Comparison of ENCODE assay signal across 15 cellular contexts in genomic region chr20:11117808-11118528, GRCh38.
DNase-seq lines count a peak whose midpoint lies in the region; FAIRE-seq and TF ChIP-seq lines count a peak whose summit lies in the region.
"Had no signal": no experiment of that assay in that cellular context is flagged by ENCODE, and none has a peak within 500 bp of the region (broad histone marks: within the 10 kb centered on the region; RNA-seq: fewer than 3 reads in every experiment).

No MANE protein-coding gene starts in this region.

- TF ChIP-seq CTCF in bronchial epithelial cell (IDR thresholded peaks at IDR 0.05; ENCODE audit: insufficient read depth, low read length, severe bottlenecking): no peak

- DNase-seq in COLO668 (lab: John Stamatoyannopoulos, UW; ENCODE audit: unreplicated experiment): peak; percentile 15
- DNase-seq in MG63: peak; percentile 91
- DNase-seq in bronchial epithelial cell (ENCODE audit: low read depth): peak; percentile 100
- peak; percentile 50 to 92 for DNase-seq in lung microvascular endothelial cell (ENCODE audit: low read depth in 2 of 2)
- DNase-seq in HuH-7.5 (ENCODE audit: low spot score): no peak
- DNase-seq in OCI-M2 (lab: John Stamatoyannopoulos, UW; ENCODE audit: unreplicated experiment): no peak
- DNase-seq in NCI-H1930 (lab: John Stamatoyannopoulos, UW): no peak
- no peak for DNase-seq in central memory CD4-positive, alpha-beta T cell
- DNase-seq: activated effector memory CD4-positive, alpha-beta T cell treated with anti-CD3 and anti-CD28 coated beads, Interleukin-2, amount 50 U/mL, for 16 hours; left lung; NCI-H1092 treated with DMSO at 0.1 percent for 48 hours; NCI-H82 had no signal

- H3K9me3 ChIP-seq in MG63: no peaks in the 10 kb centered on the region
- H3K9me3 ChIP-seq: BLaER1, left lung, neutrophil had no signal

- peak; percentile 83 for FAIRE-seq in bronchial epithelial cell (lab: Jason Lieb, UNC)
- FAIRE-seq: frontal cortex had no signal

- H3K36me3 ChIP-seq in MG63 (no peaks in the 10 kb centered on the region), bronchial epithelial cell (ENCODE audit: control insufficient read depth, insufficient read depth, low read length) (no peaks in the 10 kb centered on the region)
- H3K36me3 ChIP-seq: BLaER1, left lung, neutrophil had no signal

- H3K27me3 ChIP-seq in MG63 (no peaks in the 10 kb centered on the region), bronchial epithelial cell (ENCODE audit: control insufficient read depth, insufficient read depth, low read length) (no peaks in the 10 kb centered on the region)
- H3K27me3 ChIP-seq: BLaER1, left lung, neutrophil had no signal

- H3K4me3 ChIP-seq in MG63 (no peak overlapping the region), bronchial epithelial cell (ENCODE audit: low read depth, low read length) (no peak overlapping the region)
- H3K4me3 ChIP-seq: BLaER1, left lung had no signal

Comparison
In these comparisons a context has a peak if more than half of its experiments do, and no peak if none do; other contexts are left out.
1. DNase-seq: peak in COLO668 (single experiment), MG63 (single experiment), bronchial epithelial cell (single experiment) and lung microvascular endothelial cell (2 of 2); none in HuH-7.5 (single experiment), OCI-M2 (single experiment), NCI-H1930 (0 of 2) and central memory CD4-positive, alpha-beta T cell (single experiment).